In the genomic region with DNA sequence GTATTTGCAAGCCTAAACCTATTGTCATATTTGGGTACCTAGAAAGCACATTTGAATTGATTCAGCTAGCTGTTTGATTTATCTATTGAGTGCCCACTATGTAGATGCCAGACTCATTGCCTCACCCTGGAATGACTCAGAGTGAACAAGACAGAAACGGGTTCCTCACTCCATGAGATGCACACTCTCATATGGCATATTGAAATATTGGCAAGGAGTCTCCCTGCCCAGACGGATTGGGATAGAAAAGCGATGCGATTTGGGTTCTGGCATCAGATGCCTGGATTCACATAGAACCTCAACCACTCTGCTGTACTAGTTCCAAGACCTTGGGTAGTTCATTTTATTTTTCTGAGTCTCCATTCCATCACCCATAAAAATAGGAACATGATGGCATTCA, we compare ENCODE assay signal across 15 cellular contexts.
"Had no signal": no experiment of that assay in that cellular context is flagged by ENCODE, and none has a peak within 500 bp of the region (broad histone marks: within the 10 kb centered on the region; RNA-seq: fewer than 3 reads in every experiment).

No MANE protein-coding gene starts in this region.

- H3K27ac Mint-ChIP-seq: activated B cell treated with CpG ODN at 0.5 μM for 24 hours; activated CD4-positive, alpha-beta memory T cell treated with anti-CD3 and anti-CD28 coated beads for 36 hours; activated naive CD8-positive, alpha-beta T cell; immature natural killer cell; natural killer cell treated with Interleukin-12 subunit alpha and Interleukin-12 subunit beta and Interleukin-15 and Interleukin-18, amount 100 ng/mL, for 72 hours; T-cell had no signal

- H3K36me3 Mint-ChIP-seq: activated CD4-positive, alpha-beta memory T cell treated with anti-CD3 and anti-CD28 coated beads for 36 hours; natural killer cell treated with Interleukin-12 subunit alpha and Interleukin-12 subunit beta and Interleukin-15 and Interleukin-18, amount 100 ng/mL, for 72 hours had no signal

- H3K27me3 Mint-ChIP-seq: activated B cell treated with CpG ODN at 0.5 μM for 24 hours; activated CD4-positive, alpha-beta memory T cell treated with anti-CD3 and anti-CD28 coated beads for 36 hours; activated naive CD8-positive, alpha-beta T cell; natural killer cell treated with Interleukin-12 subunit alpha and Interleukin-12 subunit beta and Interleukin-15 and Interleukin-18, amount 100 ng/mL, for 72 hours; T-cell had no signal

- H3K4me3 ChIP-seq: colonic mucosa, lower lobe of right lung, tibial nerve, uterus had no signal

- H3K36me3 ChIP-seq: colonic mucosa, lower lobe of right lung, neutrophil, uterus had no signal

- H3K9me3 ChIP-seq: colonic mucosa, lower lobe of right lung, neutrophil, tibial nerve, uterus had no signal

- H3K4me1 Mint-ChIP-seq: activated B cell treated with CpG ODN at 0.5 μM for 24 hours, immature natural killer cell, T-cell had no signal

- H3K9me3 Mint-ChIP-seq: activated B cell treated with CpG ODN at 0.5 μM for 24 hours; activated CD4-positive, alpha-beta memory T cell treated with anti-CD3 and anti-CD28 coated beads for 36 hours; immature natural killer cell; natural killer cell treated with Interleukin-12 subunit alpha and Interleukin-12 subunit beta and Interleukin-15 and Interleukin-18, amount 100 ng/mL, for 72 hours; T-cell had no signal

- H3K27me3 ChIP-seq: colonic mucosa, neutrophil, tibial nerve, uterus had no signal

- H3K4me3 Mint-ChIP-seq: activated B cell treated with CpG ODN at 0.5 μM for 24 hours; activated CD4-positive, alpha-beta memory T cell treated with anti-CD3 and anti-CD28 coated beads for 36 hours; activated naive CD8-positive, alpha-beta T cell; immature natural killer cell; natural killer cell treated with Interleukin-12 subunit alpha and Interleukin-12 subunit beta and Interleukin-15 and Interleukin-18, amount 100 ng/mL, for 72 hours; T-cell had no signal

- ATAC-seq: left colon; lower lobe of right lung; natural killer cell treated with Interleukin-12 subunit alpha and Interleukin-12 subunit beta and Interleukin-15 and Interleukin-18, amount 100 ng/mL, for 72 hours; stimulated activated naive CD8-positive, alpha-beta T cell treated with anti-CD3 and anti-CD28 coated beads, Interleukin-15, Interleukin-2, amounts not matched to agents 100 U/mL and 50 U/mL, for 24 hours; T-cell had no signal

- DNase-seq: activated B cell treated with CpG ODN at 0.5 μM for 24 hours; activated CD4-positive, alpha-beta memory T cell treated with anti-CD3 and anti-CD28 coated beads for 36 hours; activated CD4-positive, alpha-beta T cell treated with anti-CD3 and anti-CD28 coated beads for 4 hours; colonic mucosa; immature natural killer cell; left colon; lower lobe of right lung; retina; stimulated activated naive CD8-positive, alpha-beta T cell treated with anti-CD3 and anti-CD28 coated beads, Interleukin-15, Interleukin-2, amounts not matched to agents 100 U/mL and 50 U/mL, for 24 hours; T-cell; uterus had no signal
